In genomic region chr2:164697688-164698290, GRCh38 we compare ENCODE assay signal across 1 cellular context.
TF ChIP-seq lines count a peak whose summit lies in the region.

No MANE protein-coding gene starts in this region.

TF ChIP-seq in GM23338, 12 proteins besides CTCF, POLR2A, EP300 and RAD21 (continued from another document):
- TF ChIP-seq ZNF462 (CRISPR knock-in tag; IDR thresholded peaks at IDR 0.05): no peak
- TF ChIP-seq ZNF114 (CRISPR knock-in tag; IDR thresholded peaks at IDR 0.05): no peak
